In the genomic region with DNA sequence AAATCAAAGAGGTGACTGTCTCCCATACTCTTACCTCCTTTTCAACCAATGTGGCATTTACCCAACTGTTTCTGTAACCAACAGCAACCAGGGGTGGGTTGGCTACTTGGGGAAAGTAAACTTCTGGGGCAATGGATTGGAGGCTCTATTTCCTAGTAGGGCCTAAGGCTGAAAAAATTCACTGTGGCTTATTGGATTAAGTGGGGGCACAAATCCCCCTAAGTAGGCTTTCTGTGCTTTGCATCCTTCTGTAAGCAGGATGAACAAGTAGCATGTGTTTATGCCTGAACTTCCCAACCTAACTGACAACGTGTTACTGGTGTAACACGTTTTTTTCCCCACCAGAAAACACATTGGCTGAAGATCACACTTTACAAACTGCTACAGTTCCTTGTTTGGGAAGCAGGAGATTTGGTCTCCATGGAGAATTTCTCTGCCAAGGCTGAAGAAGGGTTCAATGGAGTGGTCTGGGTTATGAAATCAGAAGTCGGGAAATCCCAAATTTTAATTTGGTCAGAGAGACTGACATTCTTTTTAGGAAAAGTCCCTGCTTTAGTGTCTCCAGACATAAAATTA, we compare ENCODE assay signal across 26 cellular contexts.
"Had no signal": no experiment of that assay in that cellular context is flagged by ENCODE, and none has a peak within 500 bp of the region (broad histone marks: within the 10 kb centered on the region; RNA-seq: fewer than 3 reads in every experiment).

No MANE protein-coding gene starts in this region.

- H3K27me3 ChIP-seq: esophagus squamous epithelium, right atrium auricular region, transverse colon had no signal

- H3K4me1 Mint-ChIP-seq: mesothelial cell of epicardium; naive B cell; stimulated activated naive B cell treated with anti-CD40 and anti-IgM and Interleukin-4, amounts not matched to agents 10 μg/mL and 1 μg/mL and 100 μg/mL, for 72 hours had no signal

- H3K4me3 Mint-ChIP-seq: mesothelial cell of epicardium; naive B cell; natural killer cell treated with Interleukin-12 subunit alpha and Interleukin-12 subunit beta and Interleukin-15 and Interleukin-18, amount 100 ng/mL, for 72 hours; neural crest cell; stimulated activated naive B cell treated with anti-CD40 and anti-IgM and Interleukin-4, amounts not matched to agents 10 μg/mL and 1 μg/mL and 100 μg/mL, for 72 hours; stimulated activated naive CD8-positive, alpha-beta T cell treated with anti-CD3 and anti-CD28 coated beads, Interleukin-15, Interleukin-2, amounts not matched to agents 100 ng/mL and 50 ng/mL, for 24 hours had no signal

- H3K36me3 Mint-ChIP-seq: mesothelial cell of epicardium; stimulated activated naive B cell treated with anti-CD40 and anti-IgM and Interleukin-4, amounts not matched to agents 10 μg/mL and 1 μg/mL and 100 μg/mL, for 72 hours had no signal

- DNase-seq: dermis blood vessel endothelial cell; effector memory CD4-positive, alpha-beta T cell; erythroblast; esophagus squamous epithelium; foreskin melanocyte; glutamatergic neuron; heart right ventricle; hippocampal formation; left cardiac atrium; left lung; mesenchymal stem cell; mucosa of descending colon; naive B cell; sigmoid colon; spleen; stimulated activated naive B cell treated with anti-CD40 and anti-IgM and Interleukin-4, amounts not matched to agents 10 μg/mL and 1 μg/mL and 100 μg/mL, for 72 hours; transverse colon had no signal

- H3K27ac Mint-ChIP-seq: mesothelial cell of epicardium; naive B cell; natural killer cell treated with Interleukin-12 subunit alpha and Interleukin-12 subunit beta and Interleukin-15 and Interleukin-18, amount 100 ng/mL, for 72 hours; progenitor cell of endocrine pancreas; stimulated activated naive B cell treated with anti-CD40 and anti-IgM and Interleukin-4, amounts not matched to agents 10 μg/mL and 1 μg/mL and 100 μg/mL, for 72 hours; stimulated activated naive CD8-positive, alpha-beta T cell treated with anti-CD3 and anti-CD28 coated beads, Interleukin-15, Interleukin-2, amounts not matched to agents 100 ng/mL and 50 ng/mL, for 24 hours had no signal

- ATAC-seq: heart right ventricle; left cardiac atrium; left lung; mucosa of descending colon; natural killer cell treated with Interleukin-12 subunit alpha and Interleukin-12 subunit beta and Interleukin-15 and Interleukin-18, amount 100 ng/mL, for 72 hours; stimulated activated naive B cell treated with anti-CD40 and anti-IgM and Interleukin-4, amounts not matched to agents 10 μg/mL and 1 μg/mL and 100 μg/mL, for 72 hours had no signal

- H3K9me3 Mint-ChIP-seq: natural killer cell treated with Interleukin-12 subunit alpha and Interleukin-12 subunit beta and Interleukin-15 and Interleukin-18, amount 100 ng/mL, for 72 hours; stimulated activated naive B cell treated with anti-CD40 and anti-IgM and Interleukin-4, amounts not matched to agents 10 μg/mL and 1 μg/mL and 100 μg/mL, for 72 hours; stimulated activated naive CD8-positive, alpha-beta T cell treated with anti-CD3 and anti-CD28 coated beads, Interleukin-15, Interleukin-2, amounts not matched to agents 100 ng/mL and 50 ng/mL, for 24 hours had no signal

- H3K9me3 ChIP-seq: esophagus squamous epithelium, mucosa of descending colon, right atrium auricular region, thoracic aorta, transverse colon had no signal

- H3K36me3 ChIP-seq: esophagus squamous epithelium, heart right ventricle, left lung, right atrium auricular region, sigmoid colon, spleen, thoracic aorta, transverse colon had no signal

- H3K4me3 ChIP-seq: coronary artery, esophagus squamous epithelium, heart right ventricle, left lung, mucosa of descending colon, right atrium auricular region, sigmoid colon, spleen, thoracic aorta, transverse colon had no signal

- H3K27me3 Mint-ChIP-seq: stimulated activated naive CD8-positive, alpha-beta T cell treated with anti-CD3 and anti-CD28 coated beads, Interleukin-15, Interleukin-2, amounts not matched to agents 100 ng/mL and 50 ng/mL, for 24 hours had no signal

- H3K27ac ChIP-seq: coronary artery, esophagus squamous epithelium, heart right ventricle, left lung, parathyroid adenoma, right atrium auricular region, sigmoid colon, spleen, thoracic aorta, transverse colon had no signal
